ENCODE assay signal across 11 cellular contexts in genomic region chr14:104657563-104658324, GRCh38. TPM values are rescaled to one million over a fixed set of nuclear protein-coding genes. Genes with fewer than 3 reads are reported as not detected.
DNase-seq lines count a peak whose midpoint lies in the region; ATAC-seq, FAIRE-seq and TF ChIP-seq lines count a peak whose summit lies in the region.
"Had no signal": no experiment of that assay in that cellular context is flagged by ENCODE, and none has a peak within 500 bp of the region (broad histone marks: within the 10 kb centered on the region; RNA-seq: fewer than 3 reads in every experiment).

No MANE protein-coding gene starts in this region.

- POLR2A ChIA-PET in K562 (lab: Yijun Ruan, JAX) = interaction anchor here (0.6 to 0.7 kb wide), 2 partner anchors 95 to 532 kb away, joined by 3 read pairs; partner anchors contain the start of gene SIVA1

- H3K4me3 ChIP-seq in K562 (no peak overlapping the region), ovary (no peak overlapping the region)
- H3K4me3 ChIP-seq: ascending aorta, transverse colon had no signal

- in situ Hi-C loops in K562 (cut with MboI) = loop anchor here (5.0 kb wide), 1 partner anchor 55 kb away; no protein-coding TSS in a partner anchor

- no TSS peak for BruUV-seq in K562 (replicated peaks; lab: Mats Ljungman, UMichigan)

- no peak overlapping the region for H3K9ac ChIP-seq in K562 (ENCODE audit: insufficient read depth in 1 of 2, low read depth in 2 of 2, low read length in 2 of 2)

- H3K9me3 ChIP-seq in K562 (replicated peaks; ENCODE audit: control insufficient read depth, insufficient read depth, low read depth, low read length) (no peaks in the 10 kb centered on the region), ovary (peaks cover 0 to 4% of the 10 kb centered on the region in 2 donors)
- H3K9me3 ChIP-seq: ascending aorta, transverse colon had no signal

- no peak for TF ChIP-seq EP300 in K562 (IDR thresholded peaks at IDR 0.05; ENCODE audit: low read length)
- TF ChIP-seq EP300 in ovary (IDR thresholded peaks at IDR 0.05) = no peak

- H3K4me1 Mint-ChIP-seq in activated naive CD4-positive, alpha-beta T cell treated with anti-CD3 and anti-CD28 coated beads for 36 hours (ENCODE audit: low read depth) = peaks cover 29% of the 10 kb centered on the region

- intact Hi-C loops in activated naive CD4-positive, alpha-beta T cell treated with anti-CD3 and anti-CD28 coated beads for 36 hours (cut with micrococcal nuclease) = no loop called here
- intact Hi-C loops in K562 (cut with micrococcal nuclease) (no loop called here), ovary (cut with DNase I) (no loop called here)

- no peak for FAIRE-seq in K562 (lab: Jason Lieb, UNC)

- H3K36me3 Mint-ChIP-seq in activated naive CD4-positive, alpha-beta T cell treated with anti-CD3 and anti-CD28 coated beads for 36 hours (ENCODE audit: low read depth) = no peaks in the 10 kb centered on the region

- no peak overlapping the region for H3K4me3 Mint-ChIP-seq in activated naive CD4-positive, alpha-beta T cell treated with anti-CD3 and anti-CD28 coated beads for 36 hours

- H3K4me1 ChIP-seq in K562 (replicated peaks in 1 of 2; ENCODE audit: control insufficient read depth in 2 of 2, insufficient read depth in 2 of 2, low read length in 2 of 2) = peaks cover 0 to 13% of the 10 kb centered on the region in 2 experiments; a peak in 2 of 5 replicates
- H3K4me1 ChIP-seq in ovary (ENCODE audit: insufficient read depth) = no peaks in the 10 kb centered on the region

- no peaks in the 10 kb centered on the region for H3K79me2 ChIP-seq in K562 (ENCODE audit: control insufficient read depth, insufficient read depth, low read length)

- H2AFZ ChIP-seq in K562 (ENCODE audit: low read depth, low read length) = no peak overlapping the region

- peaks cover 3 to 45% of the 10 kb centered on the region in 2 experiments; a peak in 4 of 5 replicates for H3K27me3 ChIP-seq in K562 (ENCODE audit: control insufficient read depth in 2 of 2, insufficient read depth in 2 of 2, low read length in 2 of 2)
- no peaks in the 10 kb centered on the region for H3K27me3 ChIP-seq in ovary
- H3K27me3 ChIP-seq: ascending aorta had no signal

- H3K27ac ChIP-seq in K562 (ENCODE audit: extremely low read depth, low read depth, low read length) (no peak overlapping the region), temporal lobe (ENCODE audit: low read depth, low read length) (peak overlapping the region; percentile 6), ovary (no peak overlapping the region)
- H3K27ac ChIP-seq: ascending aorta, transverse colon had no signal

- no peaks in the 10 kb centered on the region for H3K27me3 Mint-ChIP-seq in activated naive CD4-positive, alpha-beta T cell treated with anti-CD3 and anti-CD28 coated beads for 36 hours (ENCODE audit: low read depth)

- TF ChIP-seq RAD21 in K562 (CRISPR knock-in tag; conservative IDR thresholded peaks at IDR 0.05 in 1 of 2, IDR thresholded peaks at IDR 0.05 in 1 of 2) = no peak

- H3K36me3 ChIP-seq in K562 (ENCODE audit: control insufficient read depth, insufficient read depth, low read length) (no peaks in the 10 kb centered on the region), ovary (no peaks in the 10 kb centered on the region)
- H3K36me3 ChIP-seq: ascending aorta, transverse colon had no signal

- no peak overlapping the region for H3K4me2 ChIP-seq in K562 (ENCODE audit: insufficient read depth, low read length)

- CTCF ChIA-PET in activated naive CD4-positive, alpha-beta T cell treated with anti-CD3 and anti-CD28 coated beads for 36 hours (lab: Charles Lee) = interaction anchor here (1.3 kb wide), 1 partner anchor 12 kb away, joined by 4 read pairs; no protein-coding TSS in a partner anchor
- CTCF ChIA-PET in K562 (lab: Yijun Ruan, JAX; ENCODE audit: low intra/inter-chr PET ratio) = no interaction called here

- H3K9me3 Mint-ChIP-seq in activated naive CD4-positive, alpha-beta T cell treated with anti-CD3 and anti-CD28 coated beads for 36 hours = no peaks in the 10 kb centered on the region

- peak; percentile 58 for ATAC-seq in HG03159 (IDR thresholded peaks at IDR 0.05; ENCODE audit: unreplicated experiment)
- no peak for ATAC-seq in K562
- ATAC-seq in GM21526 (IDR thresholded peaks at IDR 0.05; ENCODE audit: low FRiP score, unreplicated experiment) = no peak

- no peak for TF ChIP-seq CTCF in K562 (IDR thresholded peaks at IDR 0.05 in 2 of 3, conservative IDR thresholded peaks at IDR 0.05 in 1 of 3; ENCODE audit: insufficient read depth in 2 of 3, low read depth in 1 of 3, low read length in 3 of 3)
- TF ChIP-seq CTCF in ovary (IDR thresholded peaks at IDR 0.05) = no peak

- 3% methylated on average over 13 of the region's 17 CpGs for WGBS in K562 (ENCODE audit: insufficient coverage, low coverage, missing lambda C conversion rate)
- WGBS in ovary, 3 donors = 62 to 67% (median 64%) methylated on average over 17 of the region's 17 CpGs

- no peaks in the 10 kb centered on the region for H3K9me1 ChIP-seq in K562 (ENCODE audit: control insufficient read depth, insufficient read depth, low read length)

- no peaks in the 10 kb centered on the region for H4K20me1 ChIP-seq in K562 (replicated peaks; ENCODE audit: control insufficient read depth, insufficient read depth, low read length)

- DNase-seq in activated naive CD4-positive, alpha-beta T cell treated with anti-CD3 and anti-CD28 coated beads for 36 hours = peak; percentile 45
- no peak for DNase-seq in activated naive CD4-positive, alpha-beta T cell treated with anti-CD3 and anti-CD28 coated beads, Interleukin-2, amount 50 U/mL, for 16 hours
- DNase-seq in K562 (ENCODE audit: extremely low read depth in 1 of 4, low spot score in 3 of 4) = peak in 1 of 4 experiments; percentile 20
- no peak for DNase-seq in NCI-H510A (lab: John Stamatoyannopoulos, UW)
- DNase-seq in ovary = no peak
- DNase-seq: mammary epithelial cell, transverse colon had no signal

- H3K27ac Mint-ChIP-seq in activated naive CD4-positive, alpha-beta T cell treated with anti-CD3 and anti-CD28 coated beads for 36 hours = no peak overlapping the region

- TF ChIP-seq POLR2A in K562 (conservative IDR thresholded peaks at IDR 0.05) = no peak
- TF ChIP-seq POLR2A in ovary (IDR thresholded peaks at IDR 0.05) = no peak

TF ChIP-seq in K562, 482 proteins besides CTCF, POLR2A, EP300 and RAD21:
- TF ChIP-seq NFIC (IDR thresholded peaks at IDR 0.05) (peak; percentile 35; the same call in 1 of the 2 replicates), GABPB1 (CRISPR knock-in tag; IDR thresholded peaks at IDR 0.05) (no peak), ZNF121 (CRISPR knock-in tag; conservative IDR thresholded peaks at IDR 0.05) (0 out of 2 replicates have a peak, but pooled peaks have one; percentile 34)

RNA-seq across cellular contexts. Expression of gene INF2, which starts 31.7 kb away (rescaled TPM):
- total RNA-seq in activated naive CD4-positive, alpha-beta T cell treated with anti-CD3 and anti-CD28 coated beads for 36 hours = 10 to 100 TPM; 50.7 to 50.9 TPM
- total RNA-seq in K562 (2011; cell fraction: chromatin; rRNA removed; ENCODE audit: low replicate concordance) = 30.6 and 91.0 TPM in 2 replicates
- total RNA-seq in K562 (2011; cell fraction: nucleolus; rRNA removed) = 44.5 and 47.5 TPM in 2 replicates
- 33.6 and 37.9 TPM in 2 replicates for total RNA-seq in K562 (2011; cell fraction: nucleoplasm; rRNA removed)
- total RNA-seq in K562 (2014; rRNA removed) = 24.9 and 28.8 TPM in 2 replicates
- total RNA-seq in K562 (2014; rRNA removed; fragmentation: Illumina TruSeq; extraction: Trizol) = 2.8 and 4.4 TPM in 2 replicates
- 7.8 and 8.7 TPM in 2 replicates for total RNA-seq in K562 (2015; rRNA removed; fragmentation: Illumina TruSeq; extraction: Trizol)
- 30.7 and 31.3 TPM in 2 replicates for total RNA-seq in K562 (2021)
- 8.3 and 13.8 TPM in 2 replicates for polyA plus RNA-seq in K562 (2011; rRNA removed)
- 13.6 and 29.1 TPM in 2 replicates for polyA plus RNA-seq in K562 (2011; cell fraction: cytosol; rRNA removed)
- polyA plus RNA-seq in K562 (2011; cell fraction: nucleus; rRNA removed) = 35.1 and 63.6 TPM in 2 replicates
- polyA plus RNA-seq in K562 (2012) = 15.0 and 19.9 TPM in 2 replicates
- polyA plus RNA-seq in K562 (2014; fragmentation: Illumina TruSeq; extraction: Trizol) = 7.2 and 12.4 TPM in 2 replicates
- 1 to 10 TPM in 1 of 2 experiments, under 1 TPM in 1; 0.56 to 1.4 TPM for polyA plus RNA-seq in K562 (2014; fragmentation: Nextera tagmentation; extraction: Ambion mirVana)
- 26.2 and 28.2 TPM in 2 replicates for polyA plus RNA-seq in K562 (2014; rRNA removed)
- 3.5 and 6.1 TPM in 2 replicates for polyA minus RNA-seq in K562 (2011; rRNA and poly(A)+ RNA removed)
- polyA minus RNA-seq in K562 (2011; cell fraction: cytosol; rRNA and poly(A)+ RNA removed) = 8.0 and 13.7 TPM in 2 replicates
- 9.4 and 12.0 TPM in 2 replicates for polyA minus RNA-seq in K562 (2011; cell fraction: nucleus; rRNA and poly(A)+ RNA removed)
- total RNA-seq in temporal lobe = 15.0 TPM
- total RNA-seq in ovary = 10 to 100 TPM; 15.1 to 40.7 (median 22.2) TPM
- polyA plus RNA-seq in ovary = 10 to 100 TPM in 1 of 2 donors, 1 to 10 TPM in 1; 6.3 to 18.4 TPM

RNA-seq across cellular contexts. Expression of gene TMEM179, which starts 53.2 kb away (rescaled TPM):
- total RNA-seq in activated naive CD4-positive, alpha-beta T cell treated with anti-CD3 and anti-CD28 coated beads for 36 hours = under 1 TPM; 0.17 to 0.21 TPM
- total RNA-seq in K562 (2011; cell fraction: chromatin; rRNA removed; ENCODE audit: low replicate concordance) = 0.19 TPM in 1 of 2 replicates, not detected in the other
- not detected in 2 replicates for total RNA-seq in K562 (2011; cell fraction: nucleolus; rRNA removed)
- total RNA-seq in K562 (2011; cell fraction: nucleoplasm; rRNA removed) = not detected in 2 replicates
- total RNA-seq in K562 (2014; rRNA removed) = not detected in 2 replicates
- not detected in 2 replicates for total RNA-seq in K562 (2014; rRNA removed; fragmentation: Illumina TruSeq; extraction: Trizol)
- total RNA-seq in K562 (2015; rRNA removed; fragmentation: Illumina TruSeq; extraction: Trizol) = not detected in 2 replicates
- not detected in 2 replicates for total RNA-seq in K562 (2021)
- polyA plus RNA-seq in K562 (2011; rRNA removed) = not detected in 2 replicates
- polyA plus RNA-seq in K562 (2011; cell fraction: cytosol; rRNA removed) = 0.18 TPM in 1 of 2 replicates, not detected in the other
- polyA plus RNA-seq in K562 (2011; cell fraction: nucleus; rRNA removed) = 0.18 TPM in 1 of 2 replicates, not detected in the other
- polyA plus RNA-seq in K562 (2012) = 0.05 and 0.18 TPM in 2 replicates
- not detected in 2 replicates for polyA plus RNA-seq in K562 (2014; fragmentation: Illumina TruSeq; extraction: Trizol)
- polyA plus RNA-seq in K562 (2014; fragmentation: Nextera tagmentation; extraction: Ambion mirVana) = not detected
- not detected in 2 replicates for polyA plus RNA-seq in K562 (2014; rRNA removed)
- polyA minus RNA-seq in K562 (2011; rRNA and poly(A)+ RNA removed) = 1.1 TPM in 1 of 2 replicates, not detected in the other
- not detected in 2 replicates for polyA minus RNA-seq in K562 (2011; cell fraction: cytosol; rRNA and poly(A)+ RNA removed)
- polyA minus RNA-seq in K562 (2011; cell fraction: nucleus; rRNA and poly(A)+ RNA removed) = not detected in 2 replicates
- total RNA-seq in temporal lobe = 35.2 TPM
- under 1 TPM in 1 of 7 donors, not detected in 6; 0.30 TPM for total RNA-seq in ovary
- under 1 TPM; 0.19 to 0.22 TPM for polyA plus RNA-seq in ovary
- total RNA-seq: ascending aorta had no signal
- polyA plus RNA-seq: mammary epithelial cell had no signal

Comparison
In these comparisons a context has a peak if more than half of its experiments do, and no peak if none do; other contexts are left out.
1. RNA of gene TMEM179, which starts 53.2 kb away (total RNA-seq): 35.2 TPM in temporal lobe (single experiment); 0.17 to 0.21 TPM in activated naive CD4-positive, alpha-beta T cell treated with anti-CD3 and anti-CD28 coated beads for 36 hours, 0.19 TPM in K562 and 0.30 TPM in ovary; every median in the first group is over 10 times any median in the second.